In the genomic region with DNA sequence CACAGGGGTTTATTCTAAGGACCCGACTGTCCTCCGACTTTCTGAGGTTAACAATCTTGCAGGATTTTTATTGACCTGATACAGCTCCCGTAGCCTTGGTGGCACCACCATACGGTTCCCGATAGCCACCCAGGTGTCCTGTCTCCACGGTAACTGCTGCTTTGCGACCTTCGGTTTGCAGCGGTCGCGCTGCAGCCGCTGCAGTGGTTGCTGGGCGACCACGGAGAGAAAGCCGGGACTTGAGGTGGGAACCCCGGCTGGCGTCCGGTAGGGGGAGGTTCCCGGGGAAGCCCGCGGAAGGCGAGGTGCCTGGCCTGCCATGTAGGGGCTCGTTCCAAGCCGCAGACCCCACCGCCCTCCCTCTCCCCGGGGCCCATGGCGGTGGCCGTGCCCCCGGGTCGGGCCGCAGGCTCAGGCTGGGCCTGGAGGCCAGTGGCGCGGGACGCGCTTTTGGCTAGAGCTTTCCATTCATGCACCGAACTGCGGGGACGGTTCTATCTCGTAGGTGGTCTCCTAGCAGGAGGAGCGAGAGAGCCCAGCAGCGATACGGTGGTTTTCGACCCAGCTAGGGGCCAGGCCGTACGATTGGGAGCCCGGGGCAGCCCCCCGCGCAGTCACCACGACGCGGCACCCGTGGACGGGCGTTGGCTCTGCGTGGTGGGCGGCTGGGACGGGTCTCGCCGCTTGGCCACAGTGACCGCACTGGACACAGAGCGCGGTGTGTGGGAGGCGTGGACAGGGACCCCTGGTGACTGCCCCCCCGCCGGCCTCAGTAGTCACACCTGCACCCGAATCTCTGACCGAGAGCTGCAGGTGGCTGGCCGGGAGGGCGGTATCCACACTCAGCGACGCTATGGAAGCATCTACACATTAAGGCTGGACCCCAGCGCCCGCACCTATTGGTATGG, we compare ENCODE assay signal across 9 cellular contexts. TPM values are rescaled to one million over a fixed set of nuclear protein-coding genes. Genes with fewer than 3 reads are reported as not detected.
DNase-seq lines count a peak whose midpoint lies in the region; ATAC-seq and TF ChIP-seq lines count a peak whose summit lies in the region.
"Had no signal": no experiment of that assay in that cellular context is flagged by ENCODE, and none has a peak within 500 bp of the region (broad histone marks: within the 10 kb centered on the region; RNA-seq: fewer than 3 reads in every experiment).

A gene with protein sequence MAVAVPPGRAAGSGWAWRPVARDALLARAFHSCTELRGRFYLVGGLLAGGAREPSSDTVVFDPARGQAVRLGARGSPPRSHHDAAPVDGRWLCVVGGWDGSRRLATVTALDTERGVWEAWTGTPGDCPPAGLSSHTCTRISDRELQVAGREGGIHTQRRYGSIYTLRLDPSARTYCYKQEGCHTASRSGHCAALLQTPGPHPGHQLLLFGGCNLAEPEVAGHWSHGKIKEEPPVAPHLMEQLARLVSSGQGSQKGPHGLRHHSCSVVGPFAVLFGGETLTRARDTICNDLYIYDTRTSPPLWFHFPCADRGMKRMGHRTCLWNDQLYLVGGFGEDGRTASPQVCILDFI (plus strand): TSS at position 201 of the 908 bp plus-strand sequence. CDS start 175 bp downstream, at position 376.

- 12 to 24% (median 18%) methylated on average over 39 to 73 of the region's 73 CpGs for WGBS in heart left ventricle, 4 donors
- WGBS in upper lobe of left lung, 2 donors, result 11 to 15% methylated on average over 20 to 50 of the region's 73 CpGs

- peaks cover 0 to 2% of the 10 kb centered on the region in 2 donors for H3K27me3 Mint-ChIP-seq in CD4-positive, alpha-beta memory T cell
- no peaks in the 10 kb centered on the region for H3K27me3 Mint-ChIP-seq in activated naive CD8-positive, alpha-beta T cell treated with anti-CD3 and anti-CD28 coated beads, Interleukin-2, amount 50 U/mL, for 24 hours

- TF ChIP-seq POLR2A in heart left ventricle (IDR thresholded peaks at IDR 0.05) (no peak), upper lobe of left lung (IDR thresholded peaks at IDR 0.05) (peak in 1 of 4 donors; percentile 37)

- H3K4me2 ChIP-seq in parathyroid adenoma (ENCODE audit: low read length), result peak within 1 kb of the TSS; percentile 71

- H3K27ac ChIP-seq in CD4-positive, alpha-beta memory T cell (ENCODE audit: low read depth, low read length), result peak within 1 kb of the TSS; percentile 55
- H3K27ac ChIP-seq in RWPE1, result peak within 1 kb of the TSS; percentile 80
- H3K27ac ChIP-seq in heart left ventricle, result peak within 1 kb of the TSS in 11 of 12 donors; percentile 40 to 83 (median 71)
- H3K27ac ChIP-seq in parathyroid adenoma, result peak within 1 kb of the TSS; percentile 58
- H3K27ac ChIP-seq in upper lobe of left lung, result peak within 1 kb of the TSS; percentile 30 to 79 (median 45)

- peaks cover 0 to 19% (median 3%) of the 10 kb centered on the region in 8 donors for H3K9me3 Mint-ChIP-seq in CD4-positive, alpha-beta memory T cell
- no peaks in the 10 kb centered on the region for H3K9me3 Mint-ChIP-seq in activated naive CD8-positive, alpha-beta T cell treated with anti-CD3 and anti-CD28 coated beads, Interleukin-2, amount 50 U/mL, for 24 hours

- H3K79me2 ChIP-seq in parathyroid adenoma, result no peaks in the 10 kb centered on the region

- peak within 1 kb of the TSS; percentile 75 to 100 (median 98) for H3K27ac Mint-ChIP-seq in CD4-positive, alpha-beta memory T cell
- H3K27ac Mint-ChIP-seq in activated naive CD8-positive, alpha-beta T cell treated with anti-CD3 and anti-CD28 coated beads, Interleukin-2, amount 50 U/mL, for 24 hours, result peak within 1 kb of the TSS; percentile 83

- H3K4me3 Mint-ChIP-seq in CD4-positive, alpha-beta memory T cell, result peak within 1 kb of the TSS; percentile 81 to 94 (median 88)
- H3K4me3 Mint-ChIP-seq in activated naive CD8-positive, alpha-beta T cell treated with anti-CD3 and anti-CD28 coated beads, Interleukin-2, amount 50 U/mL, for 24 hours, result peak within 1 kb of the TSS; percentile 78

- ATAC-seq in GM19455 (IDR thresholded peaks at IDR 0.05; ENCODE audit: unreplicated experiment), result peak; percentile 84
- peak; percentile 71 for ATAC-seq in activated naive CD8-positive, alpha-beta T cell treated with anti-CD3 and anti-CD28 coated beads, Interleukin-2, amount 50 U/mL, for 24 hours
- ATAC-seq in heart left ventricle, result peak; percentile 80 to 90 (median 84)
- peak; percentile 64 to 89 for ATAC-seq in upper lobe of left lung (ENCODE audit: low FRiP score in 2 of 2)

- peak; percentile 63 to 81 (median 69) for DNase-seq in CD4-positive, alpha-beta memory T cell
- DNase-seq in HK-2 (ENCODE audit: unreplicated experiment) (peak; percentile 75), RWPE1 (ENCODE audit: low spot score) (peak; percentile 82), heart left ventricle (peak; percentile 79 to 88 (median 82)), upper lobe of left lung (peak; percentile 91 to 93)
- peak; percentile 76 for DNase-seq in activated naive CD8-positive, alpha-beta T cell treated with anti-CD3 and anti-CD28 coated beads, Interleukin-2, amount 50 U/mL, for 24 hours

- peaks cover 12 to 27% (median 20%) of the 10 kb centered on the region in 4 donors for H3K4me1 Mint-ChIP-seq in CD4-positive, alpha-beta memory T cell
- peaks cover 60% of the 10 kb centered on the region for H3K4me1 Mint-ChIP-seq in activated naive CD8-positive, alpha-beta T cell treated with anti-CD3 and anti-CD28 coated beads, Interleukin-2, amount 50 U/mL, for 24 hours

- POLR2A ChIA-PET in CD4-positive, alpha-beta memory T cell (lab: Charles Lee; ENCODE audit: partially characterized antibody), result interaction anchor here (0.6 to 7.0 kb wide), 28 partner anchors 10 to 887 kb away, joined by 3 to 128 read pairs (median 6); a partner anchor contains a TSS
- POLR2A ChIA-PET in RWPE1 (lab: Yijun Ruan, JAX; ENCODE audit: low non-redundant PET), result interaction anchor here (0.6 kb wide), 1 partner anchor 103 kb away, joined by 5 read pairs; no protein-coding TSS in a partner anchor

- no peak within 1 kb of the TSS for H3K9ac ChIP-seq in parathyroid adenoma

- peaks cover 22% of the 10 kb centered on the region for H3K4me1 ChIP-seq in CD4-positive, alpha-beta memory T cell (ENCODE audit: insufficient read depth, low read length)
- H3K4me1 ChIP-seq in heart left ventricle, result peaks cover 2 to 35% (median 17%) of the 10 kb centered on the region in 12 donors
- no peaks in the 10 kb centered on the region for H3K4me1 ChIP-seq in parathyroid adenoma
- H3K4me1 ChIP-seq in upper lobe of left lung, result peaks cover 19 to 30% (median 23%) of the 10 kb centered on the region in 4 donors

- peak within 1 kb of the TSS; percentile 54 to 72 for H3K4me3 ChIP-seq in CD4-positive, alpha-beta memory T cell (ENCODE audit: low read length in 2 of 2)
- H3K4me3 ChIP-seq in heart left ventricle, result peak within 1 kb of the TSS; percentile 49 to 81 (median 64)
- peak within 1 kb of the TSS; percentile 65 for H3K4me3 ChIP-seq in parathyroid adenoma (ENCODE audit: low read depth, low read length)
- peak within 1 kb of the TSS; percentile 59 to 74 (median 67) for H3K4me3 ChIP-seq in upper lobe of left lung

- no peaks in the 10 kb centered on the region for H3K9me3 ChIP-seq in CD4-positive, alpha-beta memory T cell (ENCODE audit: control insufficient read depth in 1 of 2, low read length in 2 of 2)
- no peaks in the 10 kb centered on the region for H3K9me3 ChIP-seq in heart left ventricle
- H3K9me3 ChIP-seq in parathyroid adenoma (ENCODE audit: control insufficient read depth, low read length), result no peaks in the 10 kb centered on the region
- no peaks in the 10 kb centered on the region for H3K9me3 ChIP-seq in upper lobe of left lung

- H3K36me3 ChIP-seq in CD4-positive, alpha-beta memory T cell (ENCODE audit: insufficient read depth, low read length), result peaks cover 21% of the 10 kb centered on the region
- H3K36me3 ChIP-seq in heart left ventricle (peaks cover 0 to 41% (median 24%) of the 10 kb centered on the region in 9 donors), parathyroid adenoma (ENCODE audit: control insufficient read depth, insufficient read depth, low read length) (no peaks in the 10 kb centered on the region), upper lobe of left lung (peaks cover 5 to 24% (median 11%) of the 10 kb centered on the region in 4 donors)

- H3K27me3 ChIP-seq in CD4-positive, alpha-beta memory T cell (ENCODE audit: insufficient read depth, low read length), result no peaks in the 10 kb centered on the region
- H3K27me3 ChIP-seq in heart left ventricle (no peaks in the 10 kb centered on the region), parathyroid adenoma (ENCODE audit: control insufficient read depth, insufficient read depth, low read length) (no peaks in the 10 kb centered on the region), upper lobe of left lung (no peaks in the 10 kb centered on the region)

- CTCF ChIA-PET in CD4-positive, alpha-beta memory T cell (lab: Charles Lee; ENCODE audit: partially characterized antibody), result interaction anchor here (0.6 to 9.8 kb wide), 38 partner anchors 10 to 322 kb away, joined by 3 to 175 read pairs (median 5); a partner anchor contains a TSS
- CTCF ChIA-PET in RWPE1 (lab: Yijun Ruan, JAX), result interaction anchor here (0.6 to 4.3 kb wide), 15 partner anchors 10 to 125 kb away, joined by 3 to 75 read pairs (median 4); a partner anchor contains a TSS

- TF ChIP-seq CTCF in RWPE1 (conservative IDR thresholded peaks at IDR 0.05; ENCODE audit: low read depth) (no peak), heart left ventricle (IDR thresholded peaks at IDR 0.05) (peak in 1 of 12 donors; percentile 15), parathyroid adenoma (IDR thresholded peaks at IDR 0.05) (peak; percentile 27), upper lobe of left lung (IDR thresholded peaks at IDR 0.05) (peak in 4 of 6 experiments; percentile 7 to 41 (median 30))

- peaks cover 13 to 38% of the 10 kb centered on the region in 2 donors for H3K36me3 Mint-ChIP-seq in CD4-positive, alpha-beta memory T cell
- H3K36me3 Mint-ChIP-seq in activated naive CD8-positive, alpha-beta T cell treated with anti-CD3 and anti-CD28 coated beads, Interleukin-2, amount 50 U/mL, for 24 hours (ENCODE audit: low read depth), result peaks cover 16% of the 10 kb centered on the region

- intact Hi-C loops in CD4-positive, alpha-beta memory T cell (cut with micrococcal nuclease), result loop anchor here (5.0 kb wide), 2 partner anchors 261 to 371 kb away; no protein-coding TSS in a partner anchor
- intact Hi-C loops in heart left ventricle (cut with DNase I), result loop anchor here in 8 of 10 donors (1.0 to 10.0 kb wide), 10 partner anchors 34 to 374 kb away; a partner anchor contains a TSS

- peak within 1 kb of the TSS; percentile 83 for H2AFZ ChIP-seq in parathyroid adenoma

- no peak for TF ChIP-seq EP300 in upper lobe of left lung (IDR thresholded peaks at IDR 0.05)

RNA-seq across cellular contexts. Expression of the gene that starts here (rescaled TPM):
- total RNA-seq in CD4-positive, alpha-beta memory T cell, result under 1 TPM; 0.52 to 0.53 TPM
- 1 to 10 TPM in 1 of 2 donors, under 1 TPM in 1; 0.68 to 2.4 TPM for polyA plus RNA-seq in CD4-positive, alpha-beta memory T cell
- 10 to 100 TPM in 3 of 9 donors, 1 to 10 TPM in 6; 2.4 to 13.3 (median 6.1) TPM for total RNA-seq in heart left ventricle
- 1 to 10 TPM in 1 of 2 donors, under 1 TPM in 1; 0.43 to 3.2 TPM for polyA plus RNA-seq in heart left ventricle
- 10 to 100 TPM in 1 of 6 donors, 1 to 10 TPM in 4, not detected in 1; 6.5 to 12.3 (median 7.4) TPM for total RNA-seq in upper lobe of left lung
- total RNA-seq: T-helper 1 cell treated with Interleukin-12 subunit alpha and Interleukin-12 subunit beta and Interleukin-4 antibody, amounts not matched to agents 30 ng/mL and 1 ng/mL, for 36 hours had no signal

Comparison
In these comparisons a context has a peak if more than half of its experiments do, and no peak if none do; other contexts are left out.
1. Peak in every context shown above with its lines: DNase-seq, ATAC-seq, H3K4me3 ChIP-seq and H3K27ac ChIP-seq.